In genomic region chr2:177108890-177109289, GRCh38 we compare ENCODE assay signal across 5 cellular contexts.
"Had no signal": no experiment of that assay in that cellular context is flagged by ENCODE, and none has a peak within 500 bp of the region (broad histone marks: within the 10 kb centered on the region; RNA-seq: fewer than 3 reads in every experiment).

No MANE protein-coding gene starts in this region.

- H3K4me3 ChIP-seq: GM23338, K562 had no signal

- H3K4me2 ChIP-seq: GM23338 had no signal

- H2AFZ ChIP-seq: GM23338 had no signal

- H3K4me1 Mint-ChIP-seq: GM23338, H9 had no signal

- DNase-seq: H9, HCEC 1CT, IMR-90 had no signal

- H3K4me3 Mint-ChIP-seq: GM23338, H9 had no signal

- ATAC-seq: GM23338, K562 had no signal

- H3K27ac Mint-ChIP-seq: GM23338, H9 had no signal
